9 cellular contexts compared by ENCODE assay signal in genomic region chr6:159679091-159680077, GRCh38. TPM values are rescaled to one million over a fixed set of nuclear protein-coding genes. Genes with fewer than 3 reads are reported as not detected.
DNase-seq lines count a peak whose midpoint lies in the region; ATAC-seq, FAIRE-seq and TF ChIP-seq lines count a peak whose summit lies in the region.
"Had no signal": no experiment of that assay in that cellular context is flagged by ENCODE, and none has a peak within 500 bp of the region (broad histone marks: within the 10 kb centered on the region; RNA-seq: fewer than 3 reads in every experiment).

No MANE protein-coding gene starts in this region.

- H3K36me3 Mint-ChIP-seq in Calu3 (ENCODE audit: insufficient read depth, unreplicated experiment): peaks cover 19% of the 10 kb centered on the region
- peaks cover 10% of the 10 kb centered on the region for H3K36me3 Mint-ChIP-seq in activated naive CD4-positive, alpha-beta T cell treated with anti-CD3 and anti-CD28 coated beads, Interleukin-2, amount 50 U/mL, for 24 hours

- in situ Hi-C loops in GM23248 (cut with MboI): loop anchor here (25.0 kb wide), 1 partner anchor 783 kb away; no protein-coding TSS in a partner anchor

- H3K36me3 ChIP-seq in GM23248 (ENCODE audit: low read depth) (peaks cover 8% of the 10 kb centered on the region; the same call in 1 of the 2 replicates), right lobe of liver (peaks cover 0 to 50% (median 24%) of the 10 kb centered on the region in 4 donors)

- TF ChIP-seq CTCF in Calu3 (IDR thresholded peaks at IDR 0.05; ENCODE audit: unreplicated experiment): no peak
- TF ChIP-seq CTCF in right lobe of liver (IDR thresholded peaks at IDR 0.05): no peak
- no peak for TF ChIP-seq CTCF in dorsolateral prefrontal cortex (IDR thresholded peaks at IDR 0.05 in 54 of 56, conservative IDR thresholded peaks at IDR 0.05 in 2 of 56; ENCODE audit: low read depth in 1 of 56, partially characterized antibody in 56 of 56)

- H3K4me1 ChIP-seq in GM23248 (ENCODE audit: insufficient read depth) (peaks cover 17% of the 10 kb centered on the region), right lobe of liver (peaks cover 0 to 32% (median 11%) of the 10 kb centered on the region in 4 donors)

- intact Hi-C loops in Calu3 (cut with micrococcal nuclease; ENCODE audit: unreplicated experiment) (no loop called here), right lobe of liver (cut with DNase I) (no loop called here), dorsolateral prefrontal cortex (cut with DNase I) (no loop called here)

- no TSS peak for BruUV-seq in Calu3 (replicated peaks; lab: Mats Ljungman, UMichigan)

- no peaks in the 10 kb centered on the region for H3K27me3 Mint-ChIP-seq in Calu3 (ENCODE audit: unreplicated experiment)
- H3K27me3 Mint-ChIP-seq in activated naive CD4-positive, alpha-beta T cell treated with anti-CD3 and anti-CD28 coated beads, Interleukin-2, amount 50 U/mL, for 24 hours: no peaks in the 10 kb centered on the region

- H3K9me3 ChIP-seq in GM23248 (ENCODE audit: low read depth): no peaks in the 10 kb centered on the region
- H3K9me3 ChIP-seq in right lobe of liver: no peaks in the 10 kb centered on the region
- H3K9me3 ChIP-seq: mucosa of descending colon had no signal

- no peaks in the 10 kb centered on the region for H3K9me3 Mint-ChIP-seq in Calu3 (ENCODE audit: low read depth, unreplicated experiment)
- H3K9me3 Mint-ChIP-seq in activated naive CD4-positive, alpha-beta T cell treated with anti-CD3 and anti-CD28 coated beads, Interleukin-2, amount 50 U/mL, for 24 hours: no peaks in the 10 kb centered on the region

- CTCF ChIA-PET in Calu3 (lab: Charles Lee): interaction anchor here (0.6 kb wide), 2 partner anchors 9 to 21 kb away, joined by 3 read pairs; no protein-coding TSS in a partner anchor

- peak in 3 of 4 donors; percentile 62 to 70 (median 66) for ATAC-seq in right lobe of liver
- ATAC-seq: mucosa of descending colon had no signal

- H3K4me3 ChIP-seq in GM23248 (no peak overlapping the region), right lobe of liver (no peak overlapping the region), dorsolateral prefrontal cortex (no peak overlapping the region)
- H3K4me3 ChIP-seq: mucosa of descending colon had no signal

- H3K4me3 Mint-ChIP-seq in Calu3 (ENCODE audit: low read depth, unreplicated experiment): no peak overlapping the region
- peak overlapping the region; percentile 16 for H3K4me3 Mint-ChIP-seq in activated naive CD4-positive, alpha-beta T cell treated with anti-CD3 and anti-CD28 coated beads, Interleukin-2, amount 50 U/mL, for 24 hours

- H2AFZ ChIP-seq in GM23248: no peak overlapping the region; the same call in 1 of the 2 replicates

- no peak for DNase-seq in Calu3
- DNase-seq in GM23248: peak; percentile 77
- DNase-seq in right lobe of liver: no peak
- DNase-seq in hippocampal formation (lab: John Stamatoyannopoulos, UW): no peak
- DNase-seq in dorsolateral prefrontal cortex: no peak
- no peak for DNase-seq in HTR-8/SVneo (ENCODE audit: insufficient read length, low spot score)
- DNase-seq in NCI-H2196 treated with DMSO at 0.1 percent for 48 hours (lab: John Stamatoyannopoulos, UW; ENCODE audit: unreplicated experiment): no peak
- DNase-seq: mucosa of descending colon had no signal

- H3F3A ChIP-seq in GM23248 (ENCODE audit: insufficient read depth): peaks cover 24% of the 10 kb centered on the region

- H3K27ac Mint-ChIP-seq in Calu3 (ENCODE audit: unreplicated experiment): peak overlapping the region; percentile 43
- peak overlapping the region; percentile 88 for H3K27ac Mint-ChIP-seq in activated naive CD4-positive, alpha-beta T cell treated with anti-CD3 and anti-CD28 coated beads, Interleukin-2, amount 50 U/mL, for 24 hours

- H4K20me1 ChIP-seq in GM23248 (ENCODE audit: insufficient read depth): no peaks in the 10 kb centered on the region

- H3K4me2 ChIP-seq in GM23248 (ENCODE audit: unreplicated experiment): peak overlapping the region; percentile 40

- H3K9me2 ChIP-seq in GM23248 (ENCODE audit: insufficient read depth): no peaks in the 10 kb centered on the region

- H3K4me1 Mint-ChIP-seq in Calu3 (ENCODE audit: low read depth, unreplicated experiment): peaks cover 8% of the 10 kb centered on the region
- peaks cover 7% of the 10 kb centered on the region for H3K4me1 Mint-ChIP-seq in activated naive CD4-positive, alpha-beta T cell treated with anti-CD3 and anti-CD28 coated beads, Interleukin-2, amount 50 U/mL, for 24 hours

- TF ChIP-seq POLR2A in right lobe of liver (IDR thresholded peaks at IDR 0.05): peak; percentile 9

- 43 to 47% methylated on average over 5 of the region's 5 CpGs for WGBS in GM23248 (ENCODE audit: low coverage in 1 of 2, low lambda C conversion rate in 2 of 2, missing lambda C conversion rate in 2 of 2), 2 experiments
- 53% methylated on average over 5 of the region's 5 CpGs for WGBS in right lobe of liver (ENCODE audit: insufficient coverage, low coverage, low lambda C conversion rate, missing lambda C conversion rate)

- peak overlapping the region; percentile 61 for H3K27ac ChIP-seq in GM23248
- peak overlapping the region in 2 of 3 donors; percentile 12 to 53 for H3K27ac ChIP-seq in right lobe of liver
- peak overlapping the region in 1 of 59 donors; percentile 11 for H3K27ac ChIP-seq in dorsolateral prefrontal cortex

- H3K27me3 ChIP-seq in GM23248 (replicated peaks; ENCODE audit: insufficient read depth) (no peaks in the 10 kb centered on the region), right lobe of liver (no peaks in the 10 kb centered on the region), dorsolateral prefrontal cortex (no peaks in the 10 kb centered on the region)

- H3K9ac ChIP-seq in GM23248: peak overlapping the region; percentile 11; the same call in 1 of the 2 replicates

- H3K79me2 ChIP-seq in GM23248 (ENCODE audit: insufficient read depth): no peaks in the 10 kb centered on the region

- no peak for FAIRE-seq in HTR-8/SVneo (lab: Jason Lieb, UNC)

RNA-seq across cellular contexts. Expression of gene SOD2, which starts 13.7 kb away (rescaled TPM):
- total RNA-seq in Calu3 (2022) (143 and 202 TPM in 2 replicates), right lobe of liver (1,000 to 10,000 TPM in 3 of 6 experiments, 100 to 1,000 TPM in 3; 606 to 3,254 (median 1,720) TPM), dorsolateral prefrontal cortex (1,000 to 10,000 TPM in 3 of 120 experiments, 100 to 1,000 TPM in 117; 175 to 1,346 (median 313) TPM)
- total RNA-seq in GM23248 (2014; rRNA removed; shearing (Covaris generic)): 62.6 and 74.0 TPM in 2 replicates
- 52.6 and 53.1 TPM in 2 replicates for polyA plus RNA-seq in GM23248 (2016; fragmentation: Nextera tagmentation; extraction: Ambion mirVana)

RNA-seq across cellular contexts. Expression of gene WTAP, which starts 47.9 kb away (rescaled TPM):
- 91.8 and 103 TPM in 2 replicates for total RNA-seq in Calu3 (2022)
- total RNA-seq in GM23248 (2014; rRNA removed; shearing (Covaris generic)): 57.8 and 64.8 TPM in 2 replicates
- polyA plus RNA-seq in GM23248 (2016; fragmentation: Nextera tagmentation; extraction: Ambion mirVana): 87.8 and 89.8 TPM in 2 replicates
- 10 to 100 TPM; 21.1 to 64.3 (median 37.6) TPM for total RNA-seq in right lobe of liver
- 10 to 100 TPM; 54.0 to 94.6 (median 69.0) TPM for total RNA-seq in dorsolateral prefrontal cortex
